23 cellular contexts compared by ENCODE assay signal in genomic region chr3:104402902-104403301, GRCh38.
DNase-seq lines count a peak whose midpoint lies in the region; ATAC-seq, FAIRE-seq and TF ChIP-seq lines count a peak whose summit lies in the region.
"Had no signal": no experiment of that assay in that cellular context is flagged by ENCODE, and none has a peak within 500 bp of the region (broad histone marks: within the 10 kb centered on the region; RNA-seq: fewer than 3 reads in every experiment).

No MANE protein-coding gene starts in this region.

- H3K27ac ChIP-seq in A549 (no peak overlapping the region), K562 (ENCODE audit: extremely low read depth, low read depth, low read length) (no peak overlapping the region)
- H3K27ac ChIP-seq: BLaER1 treated with 17β-estradiol and CSF1 and Interleukin-3, amounts not matched to agents 10 nM and 100 nM had no signal

- no peak overlapping the region for H3K4me3 Mint-ChIP-seq in nephron progenitor cell
- H3K4me3 Mint-ChIP-seq: CD14-positive monocyte; CD4-positive, alpha-beta T cell; CD8-positive, alpha-beta memory T cell; GM23338; H9 had no signal

- H3K9me1 ChIP-seq in K562 (ENCODE audit: control insufficient read depth, insufficient read depth, low read length) = no peaks in the 10 kb centered on the region

- H4K20me1 ChIP-seq in K562 (replicated peaks; ENCODE audit: control insufficient read depth, insufficient read depth, low read length) = no peaks in the 10 kb centered on the region
- H4K20me1 ChIP-seq: BLaER1 treated with 17β-estradiol and CSF1 and Interleukin-3, amounts not matched to agents 10 nM and 100 nM had no signal

- H3K4me1 Mint-ChIP-seq in nephron progenitor cell = no peaks in the 10 kb centered on the region
- H3K4me1 Mint-ChIP-seq: CD14-positive monocyte; CD8-positive, alpha-beta memory T cell; GM23338; H9 had no signal

- CTCF ChIA-PET in A549 (lab: Yijun Ruan, JAX) = no interaction called here
- CTCF ChIA-PET in K562 (lab: Yijun Ruan, JAX; ENCODE audit: low intra/inter-chr PET ratio) = no interaction called here

- no TSS peak for BruUV-seq in K562 (replicated peaks; lab: Mats Ljungman, UMichigan)

- no peak for ATAC-seq in A549
- no peak for ATAC-seq in K562
- ATAC-seq in GM19395 (IDR thresholded peaks at IDR 0.05; ENCODE audit: unreplicated experiment) = no peak
- no peak for ATAC-seq in GM19452 (IDR thresholded peaks at IDR 0.05; ENCODE audit: unreplicated experiment)
- ATAC-seq: GM23338, HCT116 had no signal

- intact Hi-C loops in K562 (cut with micrococcal nuclease) = no loop called here

- H3K9me3 ChIP-seq in A549 = peaks cover 7% of the 10 kb centered on the region; the same call in 1 of the 3 replicates
- H3K9me3 ChIP-seq in K562 (replicated peaks; ENCODE audit: control insufficient read depth, insufficient read depth, low read depth, low read length) = no peaks in the 10 kb centered on the region
- H3K9me3 ChIP-seq: BE2C had no signal

- POLR2A ChIA-PET in A549 (lab: Yijun Ruan, JAX) (no interaction called here), K562 (lab: Yijun Ruan, JAX) (no interaction called here)

- H3K36me3 Mint-ChIP-seq in nephron progenitor cell (ENCODE audit: low read depth) = no peaks in the 10 kb centered on the region
- H3K36me3 Mint-ChIP-seq: CD14-positive monocyte; CD8-positive, alpha-beta memory T cell had no signal

- H3K9ac ChIP-seq in K562 (ENCODE audit: insufficient read depth in 1 of 2, low read depth in 2 of 2, low read length in 2 of 2) = no peak overlapping the region
- H3K9ac ChIP-seq: BLaER1 treated with 17β-estradiol and CSF1 and Interleukin-3, amounts not matched to agents 10 nM and 100 nM had no signal

- H3K27ac Mint-ChIP-seq in nephron progenitor cell = peak overlapping the region; percentile 33
- H3K27ac Mint-ChIP-seq: CD14-positive monocyte; CD4-positive, alpha-beta T cell; CD8-positive, alpha-beta memory T cell; GM23338; H9 had no signal

- TF ChIP-seq POLR2A in A549 (IDR thresholded peaks at IDR 0.05; ENCODE audit: low read length) = no peak
- TF ChIP-seq POLR2A in K562 (conservative IDR thresholded peaks at IDR 0.05) = no peak

- peaks cover 17% of the 10 kb centered on the region for H3K9me3 Mint-ChIP-seq in nephron progenitor cell

- TF ChIP-seq RAD21 in A549 (conservative IDR thresholded peaks at IDR 0.05 in 1 of 2, IDR thresholded peaks at IDR 0.05 in 1 of 2) = no peak
- TF ChIP-seq RAD21 in K562 (CRISPR knock-in tag; conservative IDR thresholded peaks at IDR 0.05 in 1 of 2, IDR thresholded peaks at IDR 0.05 in 1 of 2) = no peak

- no peak for TF ChIP-seq CTCF in A549 (IDR thresholded peaks at IDR 0.05)
- TF ChIP-seq CTCF in K562 (IDR thresholded peaks at IDR 0.05 in 2 of 3, conservative IDR thresholded peaks at IDR 0.05 in 1 of 3; ENCODE audit: insufficient read depth in 2 of 3, low read depth in 1 of 3, low read length in 3 of 3) = no peak
- TF ChIP-seq CTCF in nephron progenitor cell (IDR thresholded peaks at IDR 0.05) = no peak

- TF ChIP-seq EP300 in A549 (IDR thresholded peaks at IDR 0.05) (no peak), K562 (IDR thresholded peaks at IDR 0.05; ENCODE audit: low read length) (no peak)

- H3K4me1 ChIP-seq in A549 (peaks cover 5% of the 10 kb centered on the region; the same call in 2 of the 3 replicates), K562 (replicated peaks in 1 of 2; ENCODE audit: control insufficient read depth in 2 of 2, insufficient read depth in 2 of 2, low read length in 2 of 2) (no peaks in the 10 kb centered on the region)
- H3K4me1 ChIP-seq: BE2C; BLaER1 treated with 17β-estradiol and CSF1 and Interleukin-3, amounts not matched to agents 10 nM and 100 nM had no signal

- FAIRE-seq in A549 (lab: Jason Lieb, UNC) = no peak
- no peak for FAIRE-seq in K562 (lab: Jason Lieb, UNC)
- FAIRE-seq: D721Med, GM12891, GM18507 had no signal

- H3K4me3 ChIP-seq in A549 = no peak overlapping the region
- no peak overlapping the region for H3K4me3 ChIP-seq in K562
- H3K4me3 ChIP-seq: BLaER1 treated with 17β-estradiol and CSF1 and Interleukin-3, amounts not matched to agents 10 nM and 100 nM; GM23338 had no signal

- no peaks in the 10 kb centered on the region for H3K27me3 Mint-ChIP-seq in nephron progenitor cell (ENCODE audit: low read depth, poor library complexity)
- H3K27me3 Mint-ChIP-seq: CD4-positive, alpha-beta T cell; CD8-positive, alpha-beta memory T cell had no signal

- H3K36me3 ChIP-seq in K562 (ENCODE audit: control insufficient read depth, insufficient read depth, low read length) = no peaks in the 10 kb centered on the region
- H3K36me3 ChIP-seq: BE2C; BLaER1 treated with 17β-estradiol and CSF1 and Interleukin-3, amounts not matched to agents 10 nM and 100 nM had no signal

- H3K4me2 ChIP-seq in A549 (no peak overlapping the region), K562 (ENCODE audit: insufficient read depth, low read length) (no peak overlapping the region)
- H3K4me2 ChIP-seq: BLaER1 treated with 17β-estradiol and CSF1 and Interleukin-3, amounts not matched to agents 10 nM and 100 nM; GM23338 had no signal

- H3K79me2 ChIP-seq in K562 (ENCODE audit: control insufficient read depth, insufficient read depth, low read length) = no peaks in the 10 kb centered on the region

- H3K27me3 ChIP-seq in K562 (ENCODE audit: control insufficient read depth in 2 of 2, insufficient read depth in 2 of 2, low read length in 2 of 2) = no peaks in the 10 kb centered on the region
- H3K27me3 ChIP-seq: BE2C; BLaER1 treated with 17β-estradiol and CSF1 and Interleukin-3, amounts not matched to agents 10 nM and 100 nM had no signal

- in situ Hi-C loops in K562 (cut with MboI) = no loop called here

- DNase-seq in A549 (ENCODE audit: low read depth in 1 of 2, low spot score in 1 of 2) = no peak
- no peak for DNase-seq in K562 (ENCODE audit: extremely low read depth in 1 of 4, low spot score in 3 of 4)
- no peak for DNase-seq in nephron progenitor cell
- no peak for DNase-seq in GDM1 (lab: John Stamatoyannopoulos, UW)
- DNase-seq: ACHN; AML-193; BE2C; CD4-positive, alpha-beta T cell; CD8-positive, alpha-beta memory T cell; DMS 273 treated with DMSO at 0.1 percent for 48 hours; DMS79; EL; GF-D8; H9 had no signal

- 57% methylated on average over 2 of the region's 2 CpGs for WGBS in A549 (ENCODE audit: missing lambda C conversion rate)
- 0% methylated on average over 2 of the region's 2 CpGs for WGBS in K562 (ENCODE audit: insufficient coverage, low coverage, missing lambda C conversion rate)

- no peak overlapping the region for H2AFZ ChIP-seq in K562 (ENCODE audit: low read depth, low read length)
- H2AFZ ChIP-seq: GM23338 had no signal

TF ChIP-seq in A549, 52 proteins besides CTCF, POLR2A, EP300 and RAD21:
- TF ChIP-seq MAFK (IDR thresholded peaks at IDR 0.05; ENCODE audit: partially characterized antibody) (peak; percentile 86), HOXB5 (CRISPR knock-in tag; IDR thresholded peaks at IDR 0.05) (no peak)

TF ChIP-seq in K562, 482 proteins besides CTCF, POLR2A, EP300 and RAD21:
- TF ChIP-seq TSC22D4 (tag; IDR thresholded peaks at IDR 0.05) = no peak
- TF ChIP-seq, protein P1, sequence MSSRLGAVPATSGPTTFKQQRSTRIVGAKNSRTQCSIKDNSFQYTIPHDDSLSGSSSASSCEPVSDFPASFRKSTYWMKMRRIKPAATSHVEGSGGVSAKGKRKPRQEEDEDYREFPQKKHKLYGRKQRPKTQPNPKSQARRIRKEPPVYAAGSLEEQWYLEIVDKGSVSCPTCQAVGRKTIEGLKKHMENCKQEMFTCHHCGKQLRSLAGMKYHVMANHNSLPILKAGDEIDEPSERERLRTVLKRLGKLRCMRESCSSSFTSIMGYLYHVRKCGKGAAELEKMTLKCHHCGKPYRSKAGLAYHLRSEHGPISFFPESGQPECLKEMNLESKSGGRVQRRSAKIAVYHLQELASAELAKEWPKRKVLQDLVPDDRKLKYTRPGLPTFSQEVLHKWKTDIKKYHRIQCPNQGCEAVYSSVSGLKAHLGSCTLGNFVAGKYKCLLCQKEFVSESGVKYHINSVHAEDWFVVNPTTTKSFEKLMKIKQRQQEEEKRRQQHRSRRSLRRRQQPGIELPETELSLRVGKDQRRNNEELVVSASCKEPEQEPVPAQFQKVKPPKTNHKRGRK (tag; IDR thresholded peaks at IDR 0.05) = no peak
- 0 out of 2 replicates have a peak, but pooled peaks have one; percentile 28 for TF ChIP-seq MAFG (tag; conservative IDR thresholded peaks at IDR 0.05)
- peak; percentile 81 for TF ChIP-seq ZNF316 (IDR thresholded peaks at IDR 0.05)
- TF ChIP-seq C11orf30 (IDR thresholded peaks at IDR 0.05; ENCODE audit: low read depth) = 0 out of 2 replicates have a peak, but pooled peaks have one; percentile 29
- peak; percentile 36; the same call in 1 of the 2 replicates for TF ChIP-seq MAFK (IDR thresholded peaks at IDR 0.05; ENCODE audit: low read length)

Comparison
In these comparisons a context has a peak if more than half of its experiments do, and no peak if none do; other contexts are left out.
1. Of the 35 proteins assayed by ChIP-seq in both K562 and A549: peak only in K562: none; only in A549: none; in both: MAFK; in neither: 34.